Comparison of ENCODE assay signal across 27 cellular contexts in the genomic region with DNA sequence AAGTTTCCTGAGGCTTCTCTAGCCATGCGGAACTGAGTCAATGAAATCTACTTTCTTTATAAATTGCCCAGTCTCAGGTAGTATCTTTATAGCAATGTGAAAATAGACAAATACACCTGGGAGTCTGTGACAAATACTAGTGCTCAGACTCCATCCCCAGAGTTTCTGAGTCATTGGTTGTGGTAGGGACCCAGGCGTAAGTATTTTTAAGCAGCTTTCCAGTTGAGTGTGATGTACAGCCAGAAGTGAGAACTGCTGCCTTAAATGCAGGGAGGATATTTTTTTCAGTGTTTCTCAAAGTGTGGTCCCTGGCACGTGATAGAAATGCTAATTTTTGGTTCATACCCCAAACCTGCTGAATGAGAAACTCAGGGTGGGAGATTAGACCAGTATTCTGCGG.
"Had no signal": no experiment of that assay in that cellular context is flagged by ENCODE, and none has a peak within 500 bp of the region (broad histone marks: within the 10 kb centered on the region; RNA-seq: fewer than 3 reads in every experiment).

No MANE protein-coding gene starts in this region.

- DNase-seq: activated B cell treated with CpG ODN at 0.5 μM for 24 hours; activated CD4-positive, alpha-beta memory T cell treated with anti-CD3 and anti-CD28 coated beads for 36 hours; activated CD4-positive, alpha-beta T cell treated with anti-CD3 and anti-CD28 coated beads for 4 hours; activated CD4-positive, alpha-beta T cell treated with anti-CD3 and anti-CD28 coated beads, Interleukin-2, amount 10 ng/mL, durations not matched to agents 24 days and 14 days; activated CD4-positive, alpha-beta T cell treated with anti-CD3 and anti-CD28 coated beads, Interleukin-2, amount 50 U/mL, for 1 hour; activated CD4-positive, alpha-beta T cell treated with anti-CD3 and anti-CD28 coated beads, Interleukin-2, amount 50 U/mL, for 4 hours; activated CD4-positive, CD25-positive, alpha-beta regulatory T cell treated with anti-CD3 and anti-CD28 coated beads, Interleukin-2, amount 50 U/mL, for 72 hours; activated CD8-positive, alpha-beta memory T cell treated with anti-CD3 and anti-CD28 coated beads, Interleukin-2, amount 50 U/mL, for 48 hours; activated CD8-positive, alpha-beta T cell treated with anti-CD3 and anti-CD28 coated beads for 36 hours; activated effector memory CD4-positive, alpha-beta T cell treated with Interleukin-2 at 50 U/mL for 16 hours; activated gamma-delta T cell; activated naive CD4-positive, alpha-beta T cell treated with anti-CD3 and anti-CD28 coated beads, Interleukin-2, amount 10 ng/mL, durations not matched to agents 7 days and 5 days; activated naive CD4-positive, alpha-beta T cell treated with Interleukin-2 at 50 U/mL for 16 hours; activated naive CD8-positive, alpha-beta T cell treated with anti-CD3 and anti-CD28 coated beads, Interleukin-2, amount 10 ng/mL, durations not matched to agents 7 days and 5 days; activated naive CD8-positive, alpha-beta T cell treated with anti-CD3 and anti-CD28 coated beads, Interleukin-2, amount 50 U/mL, for 24 hours; activated T-cell treated with anti-CD3 and anti-CD28 coated beads, Interleukin-2, amount 50 U/mL, for 24 hours; activated T-cell treated with anti-CD3 and anti-CD28 coated beads, Interleukin-2, amount 50 U/mL, for 48 hours; amygdala; anterior cingulate cortex; caudate nucleus; cerebellar nuclear complex; colonic mucosa; T-helper 2 cell; T-helper 9 cell had no signal

- H3K4me3 ChIP-seq: ascending aorta, cardiac muscle cell, colonic mucosa had no signal

- H3K4me1 ChIP-seq: ascending aorta, colonic mucosa had no signal

- H3K27me3 ChIP-seq: ascending aorta, cardiac muscle cell, colonic mucosa had no signal

- ATAC-seq: activated CD8-positive, alpha-beta T cell treated with anti-CD3 and anti-CD28 coated beads for 36 hours; activated naive CD8-positive, alpha-beta T cell treated with anti-CD3 and anti-CD28 coated beads, Interleukin-2, amount 50 U/mL, for 24 hours had no signal

- H3K36me3 ChIP-seq: ascending aorta, cardiac muscle cell, colonic mucosa had no signal

- H3K27ac ChIP-seq: ascending aorta, cardiac muscle cell, colonic mucosa, VCaP had no signal

- H3K9me3 ChIP-seq: ascending aorta, colonic mucosa had no signal
